ENCODE assay signal across 27 cellular contexts in genomic region chr7:83849135-83849534, GRCh38.
DNase-seq lines count a peak whose midpoint lies in the region; ATAC-seq, FAIRE-seq and TF ChIP-seq lines count a peak whose summit lies in the region.
"Had no signal": no experiment of that assay in that cellular context is flagged by ENCODE, and none has a peak within 500 bp of the region (broad histone marks: within the 10 kb centered on the region; RNA-seq: fewer than 3 reads in every experiment).

No MANE protein-coding gene starts in this region.

- TF ChIP-seq CTCF in astrocyte (IDR thresholded peaks at IDR 0.05; ENCODE audit: insufficient read depth, low read depth, low read length) (no peak), fibroblast of villous mesenchyme (IDR thresholded peaks at IDR 0.05; ENCODE audit: insufficient read depth, low read depth, low read length) (no peak)

- H3K27me3 ChIP-seq in astrocyte (ENCODE audit: insufficient read depth, low read length) = no peaks in the 10 kb centered on the region
- no peaks in the 10 kb centered on the region for H3K27me3 ChIP-seq in H7 (ENCODE audit: control insufficient read depth, insufficient read depth, low read length)
- H3K27me3 ChIP-seq: esophagus squamous epithelium had no signal

- no peak overlapping the region for H3K4me2 ChIP-seq in astrocyte (ENCODE audit: low read length)

- H3K27me3 Mint-ChIP-seq in astrocyte (ENCODE audit: low read depth, unreplicated experiment) = no peaks in the 10 kb centered on the region
- H3K27me3 Mint-ChIP-seq in activated CD4-positive, alpha-beta T cell treated with anti-CD3 and anti-CD28 coated beads, Interleukin-2, amount 10 ng/mL, durations not matched to agents 24 days and 14 days = no peaks in the 10 kb centered on the region
- H3K27me3 Mint-ChIP-seq: brain had no signal

- H3K27ac ChIP-seq in astrocyte (ENCODE audit: low read depth, low read length) = no peak overlapping the region
- H3K27ac ChIP-seq: esophagus squamous epithelium had no signal

- intact Hi-C loops in activated CD4-positive, alpha-beta T cell treated with anti-CD3 and anti-CD28 coated beads, Interleukin-2, amount 10 ng/mL, durations not matched to agents 24 days and 14 days (cut with micrococcal nuclease) = no loop called here

- H4K20me1 ChIP-seq in astrocyte (ENCODE audit: insufficient read depth, low read length) = no peaks in the 10 kb centered on the region

- no peaks in the 10 kb centered on the region for H3K9me3 ChIP-seq in astrocyte (ENCODE audit: insufficient read depth, low read depth, low read length)
- H3K9me3 ChIP-seq: esophagus squamous epithelium had no signal

- H3K4me3 ChIP-seq in astrocyte (ENCODE audit: insufficient read depth, low read depth, low read length) (no peak overlapping the region), fibroblast of villous mesenchyme (ENCODE audit: low read depth, low read length) (no peak overlapping the region), H7 (ENCODE audit: insufficient read depth, low read depth, low read length) (no peak overlapping the region)
- H3K4me3 ChIP-seq: esophagus squamous epithelium, K562 had no signal

- peaks cover 2% of the 10 kb centered on the region for H3K4me1 Mint-ChIP-seq in astrocyte (ENCODE audit: low read depth, unreplicated experiment)
- no peaks in the 10 kb centered on the region for H3K4me1 Mint-ChIP-seq in activated CD4-positive, alpha-beta T cell treated with anti-CD3 and anti-CD28 coated beads, Interleukin-2, amount 10 ng/mL, durations not matched to agents 24 days and 14 days
- H3K4me1 Mint-ChIP-seq: CD14-positive monocyte had no signal

- no peaks in the 10 kb centered on the region for H3K9me3 Mint-ChIP-seq in astrocyte (ENCODE audit: unreplicated experiment)
- no peaks in the 10 kb centered on the region for H3K9me3 Mint-ChIP-seq in activated CD4-positive, alpha-beta T cell treated with anti-CD3 and anti-CD28 coated beads, Interleukin-2, amount 10 ng/mL, durations not matched to agents 24 days and 14 days

- FAIRE-seq in astrocyte (lab: Jason Lieb, UNC) = no peak
- FAIRE-seq: A204.1, H54, islet of Langerhans, K562, TTC549 had no signal

- DNase-seq in AG08395 (ENCODE audit: low spot score) (peak; percentile 48), HCEC 1CT (peak; percentile 31), astrocyte (ENCODE audit: low read depth) (peak; percentile 10), fibroblast of villous mesenchyme (ENCODE audit: low read depth) (peak; percentile 2), H7 (no peak)
- DNase-seq in activated CD8-positive, alpha-beta memory T cell treated with anti-CD3 and anti-CD28 coated beads, Interleukin-2, amount 50 U/mL, for 4 hours = no peak
- DNase-seq in activated CD4-positive, alpha-beta T cell treated with anti-CD3 and anti-CD28 coated beads, Interleukin-2, amount 10 ng/mL, durations not matched to agents 24 days and 14 days = no peak
- DNase-seq: activated CD4-positive, alpha-beta T cell treated with anti-CD3 and anti-CD28 coated beads for 1 hour; endodermal cell; esophagus squamous epithelium; MV-4-11; NCI-H1694 treated with DMSO at 0.1 percent for 48 hours; NCI-H2171 treated with DMSO at 0.1 percent for 48 hours; NCI-H748 treated with DMSO at 0.1 percent for 48 hours; substantia nigra; SW 1271 had no signal

- no peak for ATAC-seq in GM18867 (IDR thresholded peaks at IDR 0.05; ENCODE audit: unreplicated experiment)
- ATAC-seq: activated naive CD4-positive, alpha-beta T cell treated with anti-CD3 and anti-CD28 coated beads, Interleukin-2, amount 50 U/mL, for 72 hours; K562; Right ventricle myocardium inferior had no signal

- H3K36me3 Mint-ChIP-seq in astrocyte (ENCODE audit: low read depth, unreplicated experiment) = no peaks in the 10 kb centered on the region
- no peaks in the 10 kb centered on the region for H3K36me3 Mint-ChIP-seq in activated CD4-positive, alpha-beta T cell treated with anti-CD3 and anti-CD28 coated beads, Interleukin-2, amount 10 ng/mL, durations not matched to agents 24 days and 14 days (ENCODE audit: low read depth)
- H3K36me3 Mint-ChIP-seq: activated naive CD4-positive, alpha-beta T cell treated with anti-CD3 and anti-CD28 coated beads, Interleukin-2, amount 50 U/mL, for 72 hours; brain; CD14-positive monocyte had no signal

- H3K9ac ChIP-seq in astrocyte (ENCODE audit: low read length) = no peak overlapping the region

- H3K36me3 ChIP-seq in astrocyte (ENCODE audit: insufficient read depth, low read length) (no peaks in the 10 kb centered on the region), H7 (replicated peaks; ENCODE audit: control insufficient read depth, insufficient read depth, low read length) (no peaks in the 10 kb centered on the region)
- H3K36me3 ChIP-seq: esophagus squamous epithelium had no signal

- no peak overlapping the region for H3K27ac Mint-ChIP-seq in astrocyte (ENCODE audit: unreplicated experiment)
- H3K27ac Mint-ChIP-seq in activated CD4-positive, alpha-beta T cell treated with anti-CD3 and anti-CD28 coated beads, Interleukin-2, amount 10 ng/mL, durations not matched to agents 24 days and 14 days = no peak overlapping the region
- H3K27ac Mint-ChIP-seq: activated naive CD4-positive, alpha-beta T cell treated with anti-CD3 and anti-CD28 coated beads, Interleukin-2, amount 50 U/mL, for 72 hours; brain; CD14-positive monocyte; endodermal cell had no signal

- no peaks in the 10 kb centered on the region for H3K79me2 ChIP-seq in astrocyte (ENCODE audit: insufficient read depth, low read length)

- no peaks in the 10 kb centered on the region for H3K4me1 ChIP-seq in astrocyte (ENCODE audit: insufficient read depth, low read length)
- H3K4me1 ChIP-seq: esophagus squamous epithelium had no signal

- no peak overlapping the region for H2AFZ ChIP-seq in astrocyte (ENCODE audit: low read depth, low read length)

- H3K4me3 Mint-ChIP-seq in astrocyte (ENCODE audit: unreplicated experiment) = no peak overlapping the region
- no peak overlapping the region for H3K4me3 Mint-ChIP-seq in activated CD4-positive, alpha-beta T cell treated with anti-CD3 and anti-CD28 coated beads, Interleukin-2, amount 10 ng/mL, durations not matched to agents 24 days and 14 days
- H3K4me3 Mint-ChIP-seq: brain, CD14-positive monocyte, endodermal cell, neural crest cell had no signal

Comparison
In these comparisons a context has a peak if more than half of its experiments do, and no peak if none do; other contexts are left out.
1. DNase-seq: peak in AG08395 (single experiment), HCEC 1CT (single experiment), astrocyte (single experiment) and fibroblast of villous mesenchyme (single experiment); none in activated CD8-positive, alpha-beta memory T cell treated with anti-CD3 and anti-CD28 coated beads, Interleukin-2, amount 50 U/mL, for 4 hours (single experiment), activated CD4-positive, alpha-beta T cell treated with anti-CD3 and anti-CD28 coated beads, Interleukin-2, amount 10 ng/mL, durations not matched to agents 24 days and 14 days (single experiment) and H7 (single experiment).